8 cellular contexts compared by ENCODE assay signal in the genomic region with DNA sequence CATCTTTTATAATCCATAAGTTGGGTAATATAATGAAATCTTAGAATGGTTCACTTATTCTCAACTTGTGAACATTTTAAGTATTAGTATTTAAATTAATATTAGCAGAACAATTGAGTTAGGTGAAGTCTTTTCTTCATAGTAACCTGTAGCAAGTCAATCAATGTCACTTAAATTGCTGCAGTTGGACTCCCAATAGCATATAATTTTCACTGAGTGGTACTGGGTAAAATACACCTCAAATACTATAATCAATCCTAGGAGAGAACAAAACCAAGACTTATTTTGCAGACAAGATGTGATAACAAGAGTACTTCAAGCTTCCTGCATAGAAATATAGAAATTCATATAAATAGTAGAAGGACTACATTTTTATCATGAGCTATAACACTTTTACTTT.
"Had no signal": no experiment of that assay in that cellular context is flagged by ENCODE, and none has a peak within 500 bp of the region (broad histone marks: within the 10 kb centered on the region; RNA-seq: fewer than 3 reads in every experiment).

No MANE protein-coding gene starts in this region.

- H3K4me3 ChIP-seq: GM12878 had no signal

- ATAC-seq: GM12878 had no signal

- FAIRE-seq: G401.6, GM12878, GM12891, GM12892, GM18507, GM19239 had no signal

- DNase-seq: GDM1, GF-D8 had no signal
